Comparison of ENCODE assay signal across 13 cellular contexts in genomic region chr19:39238209-39238608, GRCh38. TPM values are rescaled to one million over a fixed set of nuclear protein-coding genes. Genes with fewer than 3 reads are reported as not detected.
DNase-seq lines count a peak whose midpoint lies in the region; ATAC-seq and TF ChIP-seq lines count a peak whose summit lies in the region.
"Had no signal": no experiment of that assay in that cellular context is flagged by ENCODE, and none has a peak within 500 bp of the region (broad histone marks: within the 10 kb centered on the region; RNA-seq: fewer than 3 reads in every experiment).

No MANE protein-coding gene starts in this region.

- H3K27ac ChIP-seq in foreskin keratinocyte, result no peak overlapping the region
- H3K27ac ChIP-seq: neutrophil had no signal

- no peak for ATAC-seq in activated CD8-positive, alpha-beta T cell treated with anti-CD3 and anti-CD28 coated beads for 36 hours
- ATAC-seq in stimulated activated memory B cell treated with anti-CD40 and anti-IgM and Interleukin-4, amounts not matched to agents 10 μg/mL and 1 μg/mL and 100 μg/mL, for 72 hours, result no peak
- ATAC-seq in foreskin keratinocyte, result no peak

- H3K4me1 Mint-ChIP-seq in activated naive CD4-positive, alpha-beta T cell treated with anti-CD3 and anti-CD28 coated beads, Interleukin-2, amount 10 ng/mL, durations not matched to agents 7 days and 5 days, result peaks cover 24% of the 10 kb centered on the region
- peaks cover 29% of the 10 kb centered on the region for H3K4me1 Mint-ChIP-seq in activated CD8-positive, alpha-beta T cell treated with anti-CD3 and anti-CD28 coated beads for 36 hours (ENCODE audit: low read depth)
- peaks cover 27% of the 10 kb centered on the region for H3K4me1 Mint-ChIP-seq in stimulated activated memory B cell treated with anti-CD40 and anti-IgM and Interleukin-4, amounts not matched to agents 10 μg/mL and 1 μg/mL and 100 μg/mL, for 72 hours

- no peak overlapping the region for H3K27ac Mint-ChIP-seq in activated naive CD4-positive, alpha-beta T cell treated with anti-CD3 and anti-CD28 coated beads, Interleukin-2, amount 10 ng/mL, durations not matched to agents 7 days and 5 days
- H3K27ac Mint-ChIP-seq in activated CD8-positive, alpha-beta T cell treated with anti-CD3 and anti-CD28 coated beads for 36 hours, result peak overlapping the region; percentile 85
- peak overlapping the region; percentile 87 for H3K27ac Mint-ChIP-seq in stimulated activated memory B cell treated with anti-CD40 and anti-IgM and Interleukin-4, amounts not matched to agents 10 μg/mL and 1 μg/mL and 100 μg/mL, for 72 hours

- H3K36me3 Mint-ChIP-seq in activated naive CD4-positive, alpha-beta T cell treated with anti-CD3 and anti-CD28 coated beads, Interleukin-2, amount 10 ng/mL, durations not matched to agents 7 days and 5 days, result no peaks in the 10 kb centered on the region
- no peaks in the 10 kb centered on the region for H3K36me3 Mint-ChIP-seq in activated CD8-positive, alpha-beta T cell treated with anti-CD3 and anti-CD28 coated beads for 36 hours (ENCODE audit: low read depth)
- H3K36me3 Mint-ChIP-seq in stimulated activated memory B cell treated with anti-CD40 and anti-IgM and Interleukin-4, amounts not matched to agents 10 μg/mL and 1 μg/mL and 100 μg/mL, for 72 hours, result no peaks in the 10 kb centered on the region

- H3K9me3 Mint-ChIP-seq in activated naive CD4-positive, alpha-beta T cell treated with anti-CD3 and anti-CD28 coated beads, Interleukin-2, amount 10 ng/mL, durations not matched to agents 7 days and 5 days, result no peaks in the 10 kb centered on the region
- no peaks in the 10 kb centered on the region for H3K9me3 Mint-ChIP-seq in activated CD8-positive, alpha-beta T cell treated with anti-CD3 and anti-CD28 coated beads for 36 hours
- H3K9me3 Mint-ChIP-seq in stimulated activated memory B cell treated with anti-CD40 and anti-IgM and Interleukin-4, amounts not matched to agents 10 μg/mL and 1 μg/mL and 100 μg/mL, for 72 hours, result no peaks in the 10 kb centered on the region

- CTCF ChIA-PET in activated naive CD4-positive, alpha-beta T cell treated with anti-CD3 and anti-CD28 coated beads, Interleukin-2, amount 10 ng/mL, durations not matched to agents 7 days and 5 days (lab: Charles Lee), result no interaction called here
- CTCF ChIA-PET in activated CD8-positive, alpha-beta T cell treated with anti-CD3 and anti-CD28 coated beads for 36 hours (lab: Charles Lee), result interaction anchor here (1.0 kb wide), 1 partner anchor 89 kb away, joined by 3 read pairs; no protein-coding TSS in a partner anchor

- peaks cover 20% of the 10 kb centered on the region for H3K27me3 ChIP-seq in foreskin keratinocyte

- POLR2A ChIA-PET in activated CD8-positive, alpha-beta T cell treated with anti-CD3 and anti-CD28 coated beads for 36 hours (lab: Charles Lee), result interaction anchor here (0.7 to 2.1 kb wide), 6 partner anchors 9 to 469 kb away, joined by 3 to 5 read pairs (median 3); partner anchors contain the start of genes GMFG and RPS16

- H3K4me1 ChIP-seq in foreskin keratinocyte, result no peaks in the 10 kb centered on the region

- no peak for TF ChIP-seq CTCF in activated CD8-positive, alpha-beta T cell treated with anti-CD3 and anti-CD28 coated beads for 36 hours (IDR thresholded peaks at IDR 0.05)
- no peak for TF ChIP-seq CTCF in foreskin keratinocyte (conservative IDR thresholded peaks at IDR 0.05)

- peak overlapping the region; percentile 45 for H3K4me3 Mint-ChIP-seq in activated naive CD4-positive, alpha-beta T cell treated with anti-CD3 and anti-CD28 coated beads, Interleukin-2, amount 10 ng/mL, durations not matched to agents 7 days and 5 days
- H3K4me3 Mint-ChIP-seq in activated CD8-positive, alpha-beta T cell treated with anti-CD3 and anti-CD28 coated beads for 36 hours, result peak overlapping the region; percentile 68
- peak overlapping the region; percentile 63 for H3K4me3 Mint-ChIP-seq in stimulated activated memory B cell treated with anti-CD40 and anti-IgM and Interleukin-4, amounts not matched to agents 10 μg/mL and 1 μg/mL and 100 μg/mL, for 72 hours

- intact Hi-C loops in activated CD8-positive, alpha-beta T cell treated with anti-CD3 and anti-CD28 coated beads for 36 hours (cut with micrococcal nuclease), result no loop called here

- DNase-seq in activated naive CD4-positive, alpha-beta T cell treated with anti-CD3 and anti-CD28 coated beads, Interleukin-2, amount 10 ng/mL, durations not matched to agents 7 days and 5 days, result no peak
- DNase-seq in activated naive CD4-positive, alpha-beta T cell treated with Interleukin-2 at 50 U/mL for 16 hours, result no peak
- no peak for DNase-seq in activated CD8-positive, alpha-beta T cell treated with anti-CD3 and anti-CD28 coated beads for 36 hours
- DNase-seq in foreskin keratinocyte (no peak), COR-L47 (lab: John Stamatoyannopoulos, UW) (no peak)
- DNase-seq: hippocampal formation, Right ventricle myocardium superior had no signal

- H3K27me3 Mint-ChIP-seq in activated naive CD4-positive, alpha-beta T cell treated with anti-CD3 and anti-CD28 coated beads, Interleukin-2, amount 10 ng/mL, durations not matched to agents 7 days and 5 days, result peaks cover 17% of the 10 kb centered on the region
- no peaks in the 10 kb centered on the region for H3K27me3 Mint-ChIP-seq in activated CD8-positive, alpha-beta T cell treated with anti-CD3 and anti-CD28 coated beads for 36 hours
- no peaks in the 10 kb centered on the region for H3K27me3 Mint-ChIP-seq in stimulated activated memory B cell treated with anti-CD40 and anti-IgM and Interleukin-4, amounts not matched to agents 10 μg/mL and 1 μg/mL and 100 μg/mL, for 72 hours

RNA-seq across cellular contexts. Expression of gene IFNL3, which starts 6.6 kb away (rescaled TPM):
- not detected for total RNA-seq in activated CD8-positive, alpha-beta T cell treated with anti-CD3 and anti-CD28 coated beads for 36 hours
- total RNA-seq in foreskin keratinocyte, result not detected in 2 replicates
- polyA plus RNA-seq in foreskin keratinocyte, result not detected in 2 replicates
- total RNA-seq: epithelial cell of proximal tubule, H7, lower leg skin, NCI-H460, Right ventricle myocardium superior had no signal

RNA-seq across cellular contexts. Expression of gene IFNL4, which starts 10.4 kb away (rescaled TPM):
- total RNA-seq in activated CD8-positive, alpha-beta T cell treated with anti-CD3 and anti-CD28 coated beads for 36 hours, result not detected
- not detected in 2 replicates for total RNA-seq in foreskin keratinocyte
- not detected in 2 replicates for polyA plus RNA-seq in foreskin keratinocyte
- total RNA-seq: epithelial cell of proximal tubule, H7, lower leg skin, NCI-H460, Right ventricle myocardium superior had no signal

RNA-seq across cellular contexts. Expression of gene IFNL2, which starts 30.0 kb away (rescaled TPM):
- not detected for total RNA-seq in activated CD8-positive, alpha-beta T cell treated with anti-CD3 and anti-CD28 coated beads for 36 hours
- not detected in 2 replicates for total RNA-seq in foreskin keratinocyte
- not detected in 2 replicates for polyA plus RNA-seq in foreskin keratinocyte
- total RNA-seq: epithelial cell of proximal tubule, H7, lower leg skin, NCI-H460, Right ventricle myocardium superior had no signal

RNA-seq across cellular contexts. Expression of gene SYCN, which starts 34.1 kb away (rescaled TPM):
- total RNA-seq in activated CD8-positive, alpha-beta T cell treated with anti-CD3 and anti-CD28 coated beads for 36 hours, result not detected
- total RNA-seq in foreskin keratinocyte, result not detected in 2 replicates
- not detected in 2 replicates for polyA plus RNA-seq in foreskin keratinocyte
- total RNA-seq: epithelial cell of proximal tubule, H7, lower leg skin, NCI-H460, Right ventricle myocardium superior had no signal

RNA-seq across cellular contexts. Expression of gene NCCRP1, which starts 41.4 kb away (rescaled TPM):
- not detected for total RNA-seq in activated CD8-positive, alpha-beta T cell treated with anti-CD3 and anti-CD28 coated beads for 36 hours
- 0.32 and 0.48 TPM in 2 replicates for total RNA-seq in foreskin keratinocyte
- 0.23 and 0.46 TPM in 2 replicates for polyA plus RNA-seq in foreskin keratinocyte
- total RNA-seq: H7, Right ventricle myocardium superior had no signal
